1 cellular context compared by ENCODE assay signal in the genomic region with DNA sequence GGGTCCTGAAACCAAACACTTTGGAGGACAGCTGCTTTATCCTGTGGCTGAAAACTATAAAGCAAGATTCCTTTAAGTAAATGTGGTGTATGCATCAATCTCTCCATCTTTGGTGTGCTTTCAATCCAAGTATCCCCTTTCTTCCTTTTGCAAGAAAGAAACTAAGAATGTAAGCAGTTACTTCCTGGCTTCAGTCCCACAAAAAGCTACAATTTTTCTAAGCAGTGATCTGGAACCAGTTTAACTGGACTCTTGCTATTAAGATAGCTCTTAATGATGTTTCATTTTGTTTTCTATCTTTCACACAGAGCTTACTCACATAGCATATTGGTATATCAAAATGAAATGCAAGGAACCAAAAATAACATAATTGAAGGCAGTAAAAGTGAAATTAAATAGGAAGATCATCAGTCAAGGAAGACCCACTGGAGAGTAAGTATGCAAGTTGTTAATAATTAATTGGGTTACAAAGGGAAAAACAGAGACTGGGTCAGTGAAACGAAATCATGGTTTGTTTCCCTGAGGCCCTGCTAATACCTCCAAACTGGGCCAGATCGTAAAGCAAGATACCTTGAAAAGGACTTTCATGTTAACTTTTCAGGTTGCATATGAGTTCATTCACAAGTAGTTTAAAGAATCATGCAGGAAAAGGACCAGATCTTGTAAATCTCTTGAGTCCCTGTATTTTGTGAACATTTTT.
TF ChIP-seq lines count a peak whose summit lies in the region.

No MANE protein-coding gene starts in this region.

TF ChIP-seq in GM23338, 12 proteins besides CTCF, POLR2A, EP300 and RAD21:
- TF ChIP-seq ZNF331 (CRISPR knock-in tag; IDR thresholded peaks at IDR 0.05; ENCODE audit: low read depth), result no peak
- no peak for TF ChIP-seq JUNB (IDR thresholded peaks at IDR 0.05; ENCODE audit: unreplicated experiment)
- TF ChIP-seq, protein P1, sequence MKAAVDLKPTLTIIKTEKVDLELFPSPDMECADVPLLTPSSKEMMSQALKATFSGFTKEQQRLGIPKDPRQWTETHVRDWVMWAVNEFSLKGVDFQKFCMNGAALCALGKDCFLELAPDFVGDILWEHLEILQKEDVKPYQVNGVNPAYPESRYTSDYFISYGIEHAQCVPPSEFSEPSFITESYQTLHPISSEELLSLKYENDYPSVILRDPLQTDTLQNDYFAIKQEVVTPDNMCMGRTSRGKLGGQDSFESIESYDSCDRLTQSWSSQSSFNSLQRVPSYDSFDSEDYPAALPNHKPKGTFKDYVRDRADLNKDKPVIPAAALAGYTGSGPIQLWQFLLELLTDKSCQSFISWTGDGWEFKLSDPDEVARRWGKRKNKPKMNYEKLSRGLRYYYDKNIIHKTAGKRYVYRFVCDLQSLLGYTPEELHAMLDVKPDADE (IDR thresholded peaks at IDR 0.05), result no peak
- no peak for TF ChIP-seq ZNF114 (CRISPR knock-in tag; IDR thresholded peaks at IDR 0.05)
- TF ChIP-seq STAT1 (IDR thresholded peaks at IDR 0.05; ENCODE audit: unreplicated experiment), result no peak
- no peak for TF ChIP-seq CREB1 (CRISPR knock-in tag; IDR thresholded peaks at IDR 0.05; ENCODE audit: low read depth)
- no peak for TF ChIP-seq EZH2 (IDR thresholded peaks at IDR 0.05; ENCODE audit: low read depth, unreplicated experiment)
- TF ChIP-seq, protein P2, sequence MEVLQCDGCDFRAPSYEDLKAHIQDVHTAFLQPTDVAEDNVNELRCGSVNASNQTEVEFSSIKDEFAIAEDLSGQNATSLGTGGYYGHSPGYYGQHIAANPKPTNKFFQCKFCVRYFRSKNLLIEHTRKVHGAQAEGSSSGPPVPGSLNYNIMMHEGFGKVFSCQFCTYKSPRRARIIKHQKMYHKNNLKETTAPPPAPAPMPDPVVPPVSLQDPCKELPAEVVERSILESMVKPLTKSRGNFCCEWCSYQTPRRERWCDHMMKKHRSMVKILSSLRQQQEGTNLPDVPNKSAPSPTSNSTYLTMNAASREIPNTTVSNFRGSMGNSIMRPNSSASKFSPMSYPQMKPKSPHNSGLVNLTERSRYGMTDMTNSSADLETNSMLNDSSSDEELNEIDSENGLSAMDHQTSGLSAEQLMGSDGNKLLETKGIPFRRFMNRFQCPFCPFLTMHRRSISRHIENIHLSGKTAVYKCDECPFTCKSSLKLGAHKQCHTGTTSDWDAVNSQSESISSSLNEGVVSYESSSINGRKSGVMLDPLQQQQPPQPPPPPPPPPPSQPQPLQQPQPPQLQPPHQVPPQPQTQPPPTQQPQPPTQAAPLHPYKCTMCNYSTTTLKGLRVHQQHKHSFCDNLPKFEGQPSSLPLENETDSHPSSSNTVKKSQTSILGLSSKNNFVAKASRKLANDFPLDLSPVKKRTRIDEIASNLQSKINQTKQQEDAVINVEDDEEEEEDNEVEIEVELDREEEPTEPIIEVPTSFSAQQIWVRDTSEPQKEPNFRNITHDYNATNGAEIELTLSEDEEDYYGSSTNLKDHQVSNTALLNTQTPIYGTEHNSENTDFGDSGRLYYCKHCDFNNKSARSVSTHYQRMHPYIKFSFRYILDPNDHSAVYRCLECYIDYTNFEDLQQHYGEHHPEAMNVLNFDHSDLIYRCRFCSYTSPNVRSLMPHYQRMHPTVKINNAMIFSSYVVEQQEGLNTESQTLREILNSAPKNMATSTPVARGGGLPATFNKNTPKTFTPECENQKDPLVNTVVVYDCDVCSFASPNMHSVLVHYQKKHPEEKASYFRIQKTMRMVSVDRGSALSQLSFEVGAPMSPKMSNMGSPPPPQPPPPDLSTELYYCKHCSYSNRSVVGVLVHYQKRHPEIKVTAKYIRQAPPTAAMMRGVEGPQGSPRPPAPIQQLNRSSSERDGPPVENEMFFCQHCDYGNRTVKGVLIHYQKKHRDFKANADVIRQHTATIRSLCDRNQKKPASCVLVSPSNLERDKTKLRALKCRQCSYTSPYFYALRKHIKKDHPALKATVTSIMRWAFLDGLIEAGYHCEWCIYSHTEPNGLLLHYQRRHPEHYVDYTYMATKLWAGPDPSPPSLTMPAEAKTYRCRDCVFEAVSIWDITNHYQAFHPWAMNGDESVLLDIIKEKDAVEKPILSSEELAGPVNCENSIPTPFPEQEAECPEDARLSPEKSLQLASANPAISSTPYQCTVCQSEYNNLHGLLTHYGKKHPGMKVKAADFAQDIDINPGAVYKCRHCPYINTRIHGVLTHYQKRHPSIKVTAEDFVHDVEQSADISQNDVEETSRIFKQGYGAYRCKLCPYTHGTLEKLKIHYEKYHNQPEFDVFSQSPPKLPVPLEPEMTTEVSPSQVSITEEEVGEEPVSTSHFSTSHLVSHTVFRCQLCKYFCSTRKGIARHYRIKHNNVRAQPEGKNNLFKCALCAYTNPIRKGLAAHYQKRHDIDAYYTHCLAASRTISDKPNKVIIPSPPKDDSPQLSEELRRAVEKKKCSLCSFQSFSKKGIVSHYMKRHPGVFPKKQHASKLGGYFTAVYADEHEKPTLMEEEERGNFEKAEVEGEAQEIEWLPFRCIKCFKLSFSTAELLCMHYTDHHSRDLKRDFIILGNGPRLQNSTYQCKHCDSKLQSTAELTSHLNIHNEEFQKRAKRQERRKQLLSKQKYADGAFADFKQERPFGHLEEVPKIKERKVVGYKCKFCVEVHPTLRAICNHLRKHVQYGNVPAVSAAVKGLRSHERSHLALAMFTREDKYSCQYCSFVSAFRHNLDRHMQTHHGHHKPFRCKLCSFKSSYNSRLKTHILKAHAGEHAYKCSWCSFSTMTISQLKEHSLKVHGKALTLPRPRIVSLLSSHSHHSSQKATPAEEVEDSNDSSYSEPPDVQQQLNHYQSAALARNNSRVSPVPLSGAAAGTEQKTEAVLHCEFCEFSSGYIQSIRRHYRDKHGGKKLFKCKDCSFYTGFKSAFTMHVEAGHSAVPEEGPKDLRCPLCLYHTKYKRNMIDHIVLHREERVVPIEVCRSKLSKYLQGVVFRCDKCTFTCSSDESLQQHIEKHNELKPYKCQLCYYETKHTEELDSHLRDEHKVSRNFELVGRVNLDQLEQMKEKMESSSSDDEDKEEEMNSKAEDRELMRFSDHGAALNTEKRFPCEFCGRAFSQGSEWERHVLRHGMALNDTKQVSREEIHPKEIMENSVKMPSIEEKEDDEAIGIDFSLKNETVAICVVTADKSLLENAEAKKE (CRISPR knock-in tag; IDR thresholded peaks at IDR 0.05), result no peak
TF ChIP-seq in GM23338: peak in this region for 0.
